1 cellular context compared by ENCODE assay signal in genomic region chr22:39146256-39147101, GRCh38.
TF ChIP-seq lines count a peak whose summit lies in the region.

No MANE protein-coding gene starts in this region.

TF ChIP-seq in SK-N-SH, 30 proteins besides CTCF, POLR2A, EP300 and RAD21 (continued from another document):
- TF ChIP-seq MAX (IDR thresholded peaks at IDR 0.05; ENCODE audit: low read depth) = no peak
- TF ChIP-seq TCF12 (IDR thresholded peaks at IDR 0.05) = no peak
